In genomic region chr19:44890366-44891015, GRCh38 we compare ENCODE assay signal across 1 cellular context.
TF ChIP-seq lines count a peak whose summit lies in the region.

No MANE protein-coding gene starts in this region.

TF ChIP-seq in HepG2, 621 proteins besides CTCF, POLR2A, EP300 and RAD21 (continued from another document and continues in another):
- peak; percentile 56; the same call in 1 of the 2 replicates for TF ChIP-seq TFDP1 (CRISPR knock-in tag; IDR thresholded peaks at IDR 0.05; ENCODE audit: borderline replicate concordance)
- TF ChIP-seq SP4 (CRISPR knock-in tag; IDR thresholded peaks at IDR 0.05): no peak
- TF ChIP-seq NFKB2 (CRISPR knock-in tag; IDR thresholded peaks at IDR 0.05; ENCODE audit: borderline replicate concordance): no peak
- peak; percentile 49 for TF ChIP-seq ZFY (CRISPR knock-in tag; IDR thresholded peaks at IDR 0.05)
- TF ChIP-seq MLLT10 (CRISPR knock-in tag; IDR thresholded peaks at IDR 0.05): no peak
- no peak for TF ChIP-seq ZSCAN5A (CRISPR knock-in tag; IDR thresholded peaks at IDR 0.05; ENCODE audit: borderline replicate concordance)
- TF ChIP-seq ZBTB7B (CRISPR knock-in tag; IDR thresholded peaks at IDR 0.05): no peak
- peak; percentile 56; the same call in 1 of the 2 replicates for TF ChIP-seq ESRRA (CRISPR knock-in tag; IDR thresholded peaks at IDR 0.05; ENCODE audit: low read depth)
- peak; percentile 0; the same call in 1 of the 2 replicates for TF ChIP-seq ARNTL (CRISPR knock-in tag; IDR thresholded peaks at IDR 0.05)
- TF ChIP-seq ZBTB25 (CRISPR knock-in tag; IDR thresholded peaks at IDR 0.05): peak; percentile 99
- TF ChIP-seq ZBTB14 (CRISPR knock-in tag; IDR thresholded peaks at IDR 0.05): no peak
- no peak for TF ChIP-seq ZSCAN20 (CRISPR knock-in tag; IDR thresholded peaks at IDR 0.05; ENCODE audit: borderline replicate concordance)
- TF ChIP-seq ZNF17 (CRISPR knock-in tag; IDR thresholded peaks at IDR 0.05): no peak
- TF ChIP-seq FOXA1 (IDR thresholded peaks at IDR 0.05): no peak
- no peak for TF ChIP-seq FOXA1 (CRISPR knock-in tag; IDR thresholded peaks at IDR 0.05)
- peak; percentile 65; the same call in 1 of the 2 replicates for TF ChIP-seq POGK (CRISPR knock-in tag; conservative IDR thresholded peaks at IDR 0.05)
- no peak for TF ChIP-seq RARG (CRISPR knock-in tag; IDR thresholded peaks at IDR 0.05; ENCODE audit: low read depth)
- no peak for TF ChIP-seq ZBTB33 (CRISPR knock-in tag; IDR thresholded peaks at IDR 0.05)
- TF ChIP-seq ZNF543 (CRISPR knock-in tag; IDR thresholded peaks at IDR 0.05): no peak
- no peak for TF ChIP-seq ZNF616 (CRISPR knock-in tag; IDR thresholded peaks at IDR 0.05; ENCODE audit: low read depth)
- no peak for TF ChIP-seq ZNF281 (CRISPR knock-in tag; IDR thresholded peaks at IDR 0.05; ENCODE audit: borderline replicate concordance)
- no peak for TF ChIP-seq FOXA3 (CRISPR knock-in tag; IDR thresholded peaks at IDR 0.05)
- TF ChIP-seq SMC3 (IDR thresholded peaks at IDR 0.05; ENCODE audit: low read length): peak; percentile 2; the same call in 1 of the 2 replicates
- no peak for TF ChIP-seq LRRFIP1 (CRISPR knock-in tag; conservative IDR thresholded peaks at IDR 0.05)
- no peak for TF ChIP-seq IKZF1 (IDR thresholded peaks at IDR 0.05)
- TF ChIP-seq ZNF512 (CRISPR knock-in tag; IDR thresholded peaks at IDR 0.05): no peak
- no peak for TF ChIP-seq E2F2 (CRISPR knock-in tag; IDR thresholded peaks at IDR 0.05; ENCODE audit: borderline replicate concordance)
- no peak for TF ChIP-seq KLF12 (CRISPR knock-in tag; IDR thresholded peaks at IDR 0.05; ENCODE audit: borderline replicate concordance)
- no peak for TF ChIP-seq DDIT3 (CRISPR knock-in tag; IDR thresholded peaks at IDR 0.05)
- no peak for TF ChIP-seq ZNF317 (CRISPR knock-in tag; IDR thresholded peaks at IDR 0.05)
- peak; percentile 79 for TF ChIP-seq TAF1 (CRISPR knock-in tag; IDR thresholded peaks at IDR 0.05)
- TF ChIP-seq FOSL1 (CRISPR knock-in tag; IDR thresholded peaks at IDR 0.05; ENCODE audit: borderline replicate concordance): no peak
- no peak for TF ChIP-seq PTBP1 (IDR thresholded peaks at IDR 0.05; ENCODE audit: low read depth, low read length, poor library complexity, severe bottlenecking)
- TF ChIP-seq ZNF18 (CRISPR knock-in tag; IDR thresholded peaks at IDR 0.05; ENCODE audit: insufficient replicate concordance): no peak
- TF ChIP-seq ZNF362 (CRISPR knock-in tag; IDR thresholded peaks at IDR 0.05; ENCODE audit: borderline replicate concordance): 0 out of 2 replicates have a peak, but pooled peaks have one; percentile 36
- TF ChIP-seq HNRNPL (IDR thresholded peaks at IDR 0.05; ENCODE audit: low read depth, low read length): 0 out of 2 replicates have a peak, but pooled peaks have one; percentile 22
